ENCODE assay signal across 10 cellular contexts in genomic region chr13:37656247-37656940, GRCh38. TPM values are rescaled to one million over a fixed set of nuclear protein-coding genes. Genes with fewer than 3 reads are reported as not detected.
DNase-seq lines count a peak whose midpoint lies in the region; ATAC-seq lines count a peak whose summit lies in the region.
"Had no signal": no experiment of that assay in that cellular context is flagged by ENCODE, and none has a peak within 500 bp of the region (broad histone marks: within the 10 kb centered on the region; RNA-seq: fewer than 3 reads in every experiment).

No MANE protein-coding gene starts in this region.

- intact Hi-C loops in cardiac septum (cut with DNase I): no loop called here

- H3K9me3 ChIP-seq in GM23248 (ENCODE audit: low read depth): no peaks in the 10 kb centered on the region
- no peaks in the 10 kb centered on the region for H3K9me3 ChIP-seq in skeletal muscle satellite cell (replicated peaks; ENCODE audit: low read length)
- H3K9me3 ChIP-seq in SJCRH30 (replicated peaks): no peaks in the 10 kb centered on the region
- H3K9me3 ChIP-seq: ovary had no signal

- DNase-seq in GM23248: peak; percentile 98
- peak; percentile 63 to 88 for DNase-seq in SW 1271 (lab: John Stamatoyannopoulos, UW)
- DNase-seq in fibroblast of the conjunctiva (ENCODE audit: low read depth): peak; percentile 83
- DNase-seq in cardiac septum (ENCODE audit: low spot score): no peak
- no peak for DNase-seq in NCI-H2029 (lab: John Stamatoyannopoulos, UW)
- DNase-seq in SJCRH30: no peak
- DNase-seq: ovary had no signal

- ATAC-seq in HG03108 (IDR thresholded peaks at IDR 0.05; ENCODE audit: unreplicated experiment): no peak

- in situ Hi-C loops in GM23248 (cut with MboI): no loop called here

- no peaks in the 10 kb centered on the region for H4K20me1 ChIP-seq in GM23248 (ENCODE audit: insufficient read depth)

- no peaks in the 10 kb centered on the region for H3K79me2 ChIP-seq in GM23248 (ENCODE audit: insufficient read depth)

- peaks cover 48% of the 10 kb centered on the region for H3K4me1 ChIP-seq in GM23248 (ENCODE audit: insufficient read depth)
- H3K4me1 ChIP-seq in skeletal muscle satellite cell (ENCODE audit: control insufficient read depth, insufficient read depth, low read length): peaks cover 45% of the 10 kb centered on the region
- H3K4me1 ChIP-seq in SJCRH30: no peaks in the 10 kb centered on the region; the same call in 1 of the 2 replicates

- peak overlapping the region; percentile 24 for H3K4me3 ChIP-seq in GM23248
- peak overlapping the region; percentile 44 for H3K4me3 ChIP-seq in skeletal muscle satellite cell (ENCODE audit: low read length)
- H3K4me3 ChIP-seq in SJCRH30: no peak overlapping the region
- H3K4me3 ChIP-seq: ovary had no signal

- 8 to 13% methylated on average over 7 of the region's 7 CpGs for WGBS in GM23248 (ENCODE audit: low coverage in 1 of 2, low lambda C conversion rate in 2 of 2, missing lambda C conversion rate in 2 of 2), 2 experiments

- H3F3A ChIP-seq in GM23248 (ENCODE audit: insufficient read depth): peaks cover 43% of the 10 kb centered on the region

- H3K9ac ChIP-seq in GM23248: peak overlapping the region; percentile 3
- peak overlapping the region; percentile 77 for H3K9ac ChIP-seq in skeletal muscle satellite cell (ENCODE audit: low read depth, low read length)

- no peaks in the 10 kb centered on the region; the same call in 1 of the 2 replicates for H3K9me2 ChIP-seq in GM23248 (ENCODE audit: insufficient read depth)

- peak overlapping the region; percentile 72 for H3K4me2 ChIP-seq in GM23248 (ENCODE audit: unreplicated experiment)
- H3K4me2 ChIP-seq in skeletal muscle satellite cell (ENCODE audit: low read length): peak overlapping the region; percentile 58

- H3K27ac ChIP-seq in GM23248 (peak overlapping the region; percentile 85), SJCRH30 (no peak overlapping the region)
- H3K27ac ChIP-seq: ovary had no signal

- H3K27me3 ChIP-seq in GM23248 (replicated peaks; ENCODE audit: insufficient read depth) (no peaks in the 10 kb centered on the region), skeletal muscle satellite cell (ENCODE audit: control insufficient read depth, insufficient read depth, low read length) (no peaks in the 10 kb centered on the region), SJCRH30 (no peaks in the 10 kb centered on the region)
- H3K27me3 ChIP-seq: ovary had no signal

- 0 out of 2 replicates have a peak overlapping the region, but pooled peaks have one; percentile 22 for H2AFZ ChIP-seq in GM23248

- H3K36me3 ChIP-seq in GM23248 (ENCODE audit: low read depth) (no peaks in the 10 kb centered on the region), skeletal muscle satellite cell (ENCODE audit: insufficient read depth, low read length) (no peaks in the 10 kb centered on the region), SJCRH30 (no peaks in the 10 kb centered on the region)
- H3K36me3 ChIP-seq: ovary had no signal

RNA-seq across cellular contexts. Expression of gene POSTN, which starts 57.8 kb away (rescaled TPM):
- 184 and 196 TPM in 2 replicates for total RNA-seq in GM23248 (2014; rRNA removed; shearing (Covaris generic))
- polyA plus RNA-seq in GM23248 (2016; fragmentation: Nextera tagmentation; extraction: Ambion mirVana): 233 and 237 TPM in 2 replicates
- total RNA-seq in skeletal muscle satellite cell (2012; rRNA removed): 43.9 and 58.3 TPM in 2 replicates
- 109 TPM for total RNA-seq in cardiac septum
- 0.04 TPM in 1 of 2 replicates, not detected in the other for total RNA-seq in SJCRH30 (2014; rRNA removed; shearing (Covaris generic))
- total RNA-seq: T-helper 2 cell treated with Interferon-gamma antibody and Interleukin-4, amounts not matched to agents 100 ng/mL and 5 ng/mL, for 36 hours had no signal

Comparison
In these comparisons a context has a peak if more than half of its experiments do, and no peak if none do; other contexts are left out.
1. DNase-seq: peak in GM23248 (single experiment), SW 1271 (2 of 2) and fibroblast of the conjunctiva (single experiment); none in cardiac septum (single experiment), NCI-H2029 (single experiment) and SJCRH30 (0 of 2).
2. RNA of gene POSTN, which starts 57.8 kb away (total RNA-seq): 184 to 196 TPM in GM23248 and 109 TPM in cardiac septum (single experiment); 0.04 TPM in SJCRH30; every median in the first group is over 100 times any median in the second.